Comparison of ENCODE assay signal across 14 cellular contexts in genomic region chr2:85713836-85714235, GRCh38. TPM values are rescaled to one million over a fixed set of nuclear protein-coding genes. Genes with fewer than 3 reads are reported as not detected.
DNase-seq lines count a peak whose midpoint lies in the region; ATAC-seq, FAIRE-seq and TF ChIP-seq lines count a peak whose summit lies in the region.
"Had no signal": no experiment of that assay in that cellular context is flagged by ENCODE, and none has a peak within 500 bp of the region (broad histone marks: within the 10 kb centered on the region; RNA-seq: fewer than 3 reads in every experiment).

No MANE protein-coding gene starts in this region.

- ATAC-seq in A549 (no peak), left lung (peak; percentile 43), HG03280 (IDR thresholded peaks at IDR 0.05; ENCODE audit: unreplicated experiment) (no peak), omental fat pad (ENCODE audit: low FRiP score) (no peak)

- POLR2A ChIA-PET in A549 (lab: Yijun Ruan, JAX): no interaction called here

- DNase-seq in A549 (ENCODE audit: low read depth in 1 of 2, low spot score in 1 of 2) (no peak), H7 (peak; percentile 9), NCI-H510A treated with DMSO at 0.1 percent for 48 hours (lab: John Stamatoyannopoulos, UW) (peak; percentile 95), left lung (peak in 1 of 2 donors; percentile 85), substantia nigra (lab: John Stamatoyannopoulos, UW) (no peak), HTR-8/SVneo (ENCODE audit: insufficient read length, low spot score) (no peak), omental fat pad (ENCODE audit: low spot score) (no peak)
- DNase-seq: activated CD4-positive, alpha-beta T cell treated with anti-CD3 and anti-CD28 coated beads for 48 hours; activated effector memory CD4-positive, alpha-beta T cell treated with Interleukin-2 at 50 U/mL for 16 hours; MG63; NCI-H69 had no signal

- H3K9me3 ChIP-seq in A549: no peaks in the 10 kb centered on the region
- H3K9me3 ChIP-seq in left lung: no peaks in the 10 kb centered on the region
- H3K9me3 ChIP-seq: MG63 had no signal

- FAIRE-seq in A549 (lab: Jason Lieb, UNC) (no peak), HTR-8/SVneo (lab: Jason Lieb, UNC) (no peak)
- FAIRE-seq: astrocyte had no signal

- TF ChIP-seq CTCF in A549 (IDR thresholded peaks at IDR 0.05): no peak
- no peak for TF ChIP-seq CTCF in left lung (IDR thresholded peaks at IDR 0.05)
- TF ChIP-seq CTCF in omental fat pad (IDR thresholded peaks at IDR 0.05): no peak

- H3K4me1 ChIP-seq in A549 (peaks cover 12% of the 10 kb centered on the region; the same call in 2 of the 3 replicates), left lung (peaks cover 43 to 91% of the 10 kb centered on the region in 2 donors)

- H3K27me3 ChIP-seq in H7 (ENCODE audit: control insufficient read depth, insufficient read depth, low read length) (no peaks in the 10 kb centered on the region), left lung (no peaks in the 10 kb centered on the region)
- H3K27me3 ChIP-seq: MG63 had no signal

- 72% methylated on average over 5 of the region's 5 CpGs for WGBS in A549 (ENCODE audit: missing lambda C conversion rate)

- H3K4me2 ChIP-seq in A549: peak overlapping the region; percentile 20; the same call in 1 of the 3 replicates

- intact Hi-C loops in left lung (cut with DNase I): loop anchor here in 1 of 2 donors (5.0 kb wide), 1 partner anchor 47 kb away; the partner anchor contains the start of gene SFTPB

- H3K4me3 ChIP-seq in A549 (no peak overlapping the region), H7 (ENCODE audit: insufficient read depth, low read depth, low read length) (no peak overlapping the region), left lung (no peak overlapping the region)
- H3K4me3 ChIP-seq: MG63 had no signal

- TF ChIP-seq EP300 in A549 (IDR thresholded peaks at IDR 0.05): no peak

- H3K27ac ChIP-seq in A549: peak overlapping the region in 1 of 2 experiments; percentile 68; a peak in 1 of 6 replicates
- peak overlapping the region; percentile 94 to 95 for H3K27ac ChIP-seq in left lung
- no peak overlapping the region for H3K27ac ChIP-seq in substantia nigra (ENCODE audit: low read depth, low read length, poor library complexity, severe bottlenecking)

- CTCF ChIA-PET in A549 (lab: Yijun Ruan, JAX): interaction anchor here (1.0 to 16.3 kb wide), 14 partner anchors 7 to 114 kb away, joined by 3 to 241 read pairs (median 11); partner anchors contain the start of gene GNLY

- no peak for TF ChIP-seq RAD21 in A549 (conservative IDR thresholded peaks at IDR 0.05 in 1 of 2, IDR thresholded peaks at IDR 0.05 in 1 of 2)

- H3K36me3 ChIP-seq in H7 (replicated peaks; ENCODE audit: control insufficient read depth, insufficient read depth, low read length) (no peaks in the 10 kb centered on the region), left lung (no peaks in the 10 kb centered on the region)
- H3K36me3 ChIP-seq: MG63 had no signal

- TF ChIP-seq POLR2A in A549 (IDR thresholded peaks at IDR 0.05; ENCODE audit: low read length): no peak

TF ChIP-seq in A549, 52 proteins besides CTCF, POLR2A, EP300 and RAD21:
- TF ChIP-seq USF2 (IDR thresholded peaks at IDR 0.05) (no peak), NFE2L2 (conservative IDR thresholded peaks at IDR 0.05; ENCODE audit: low read length) (no peak), ATOH8 (CRISPR knock-in tag; IDR thresholded peaks at IDR 0.05; ENCODE audit: low read depth) (no peak), KDM1A (IDR thresholded peaks at IDR 0.05; ENCODE audit: low read depth) (no peak), MYC (IDR thresholded peaks at IDR 0.05; ENCODE audit: borderline replicate concordance, low read length) (no peak), CBX8 (IDR thresholded peaks at IDR 0.05) (no peak), FOXS1 (CRISPR knock-in tag; IDR thresholded peaks at IDR 0.05) (no peak), REST (IDR thresholded peaks at IDR 0.05) (no peak), EHMT2 (IDR thresholded peaks at IDR 0.05; ENCODE audit: low read depth) (no peak), JUNB (IDR thresholded peaks at IDR 0.05) (no peak), MAFK (IDR thresholded peaks at IDR 0.05; ENCODE audit: partially characterized antibody) (no peak), ELK1 (IDR thresholded peaks at IDR 0.05; ENCODE audit: low read depth, low read length) (no peak), POLR2AphosphoS2 (conservative IDR thresholded peaks at IDR 0.05; ENCODE audit: low read length) (no peak), ZNF302 (CRISPR knock-in tag; IDR thresholded peaks at IDR 0.05) (no peak), CHD2 (IDR thresholded peaks at IDR 0.05; ENCODE audit: low read length, partially characterized antibody) (no peak)
TF ChIP-seq in A549: peak in this region for 0.

RNA-seq across cellular contexts. Expression of gene GNLY, which starts 19.7 kb away (rescaled TPM):
- not detected in 2 replicates for polyA plus RNA-seq in A549 (2011; rRNA removed)
- not detected in 2 replicates for polyA plus RNA-seq in A549 (2012; cell fraction: cytosol; rRNA removed)
- polyA plus RNA-seq in A549 (2012; cell fraction: nucleus; rRNA removed): 0.12 and 0.15 TPM in 2 replicates
- not detected in 3 replicates for polyA plus RNA-seq in A549 (2017; fragmentation: RNase III; extraction: RNeasy Plus Mini Kit Qiagen cat#74134 plus additional on column Dnase treatment)
- not detected in 2 replicates for polyA minus RNA-seq in A549 (2011; rRNA and poly(A)+ RNA removed)
- total RNA-seq in H7 (2014; rRNA removed; shearing (Covaris generic)): not detected in 2 replicates
- 10 to 100 TPM in 1 of 2 donors, 1 to 10 TPM in 1; 9.2 to 10.5 TPM for total RNA-seq in left lung
- 1 to 10 TPM; 1.0 to 5.5 (median 4.3) TPM for total RNA-seq in omental fat pad
- total RNA-seq: astrocyte, RPMI7951 had no signal

RNA-seq across cellular contexts. Expression of gene ATOH8, which starts 40.0 kb away (rescaled TPM):
- polyA plus RNA-seq in A549 (2011; rRNA removed) (1.8 and 2.6 TPM in 2 replicates), A549 (2017; fragmentation: RNase III; extraction: RNeasy Plus Mini Kit Qiagen cat#74134 plus additional on column Dnase treatment) (11.1 to 20.7 TPM (median 20.0 TPM) in 3 replicates)
- 13.2 and 22.4 TPM in 2 replicates for polyA plus RNA-seq in A549 (2012; cell fraction: cytosol; rRNA removed)
- 19.3 and 20.6 TPM in 2 replicates for polyA plus RNA-seq in A549 (2012; cell fraction: nucleus; rRNA removed)
- polyA minus RNA-seq in A549 (2011; rRNA and poly(A)+ RNA removed): 2.4 and 3.4 TPM in 2 replicates
- total RNA-seq in H7 (2014; rRNA removed; shearing (Covaris generic)): 0.33 and 1.1 TPM in 2 replicates
- total RNA-seq in left lung (10 to 100 TPM; 24.7 to 27.1 TPM), omental fat pad (100 to 1,000 TPM in 1 of 4 donors, 10 to 100 TPM in 3; 17.1 to 210 (median 45.9) TPM)

RNA-seq across cellular contexts. Expression of gene SFTPB, which starts 45.8 kb away (rescaled TPM):
- polyA plus RNA-seq in A549 (2011; rRNA removed) (not detected in 2 replicates), A549 (2017; fragmentation: RNase III; extraction: RNeasy Plus Mini Kit Qiagen cat#74134 plus additional on column Dnase treatment) (0.08 TPM in 1 of 3 replicates, not detected in the others)
- polyA plus RNA-seq in A549 (2012; cell fraction: cytosol; rRNA removed): 0.01 TPM in 1 of 2 replicates, not detected in the other
- not detected in 2 replicates for polyA plus RNA-seq in A549 (2012; cell fraction: nucleus; rRNA removed)
- polyA minus RNA-seq in A549 (2011; rRNA and poly(A)+ RNA removed): not detected in 2 replicates
- total RNA-seq in H7 (2014; rRNA removed; shearing (Covaris generic)): not detected in 2 replicates
- total RNA-seq in left lung (over 10,000 TPM; 11,570 to 18,328 TPM), omental fat pad (under 1 TPM in 1 of 4 donors, not detected in 3; 0.25 TPM)
- total RNA-seq: astrocyte, RPMI7951 had no signal

Comparison
In these comparisons a context has a peak if more than half of its experiments do, and no peak if none do; other contexts are left out.
1. DNase-seq: peak in H7 (single experiment) and NCI-H510A treated with DMSO at 0.1 percent for 48 hours (single experiment); none in A549 (0 of 2), substantia nigra (0 of 49), HTR-8/SVneo (single experiment) and omental fat pad (single experiment).
2. RNA of gene SFTPB, which starts 45.8 kb away (total RNA-seq): 11,570 to 18,328 TPM in left lung; not detected in H7 and 0.25 TPM in omental fat pad; every median in the first group is over 1,000 times any median in the second.